ENCODE assay signal across 8 cellular contexts in genomic region chr1:91555821-91556531, GRCh38. TPM values are rescaled to one million over a fixed set of nuclear protein-coding genes. Genes with fewer than 3 reads are reported as not detected.
A peak's percentile ranks its signal among the peaks of the same experiment; 100 is the strongest.
DNase-seq lines count a peak whose midpoint lies in the region; ATAC-seq, FAIRE-seq and TF ChIP-seq lines count a peak whose summit lies in the region.

No MANE protein-coding gene starts in this region.

- FAIRE-seq in GM19239 (lab: Jason Lieb, UNC): no peak

- intact Hi-C loops in Right ventricle myocardium superior (cut with DNase I): no loop called here

- no peak for TF ChIP-seq CTCF in choroid plexus epithelial cell (conservative IDR thresholded peaks at IDR 0.05; ENCODE audit: low read depth, low read length)

- no peak overlapping the region for H3K4me3 ChIP-seq in choroid plexus epithelial cell (ENCODE audit: low read depth, low read length)

- DNase-seq in choroid plexus epithelial cell (ENCODE audit: low read depth) (peak; percentile 68), NCI-H774 (lab: John Stamatoyannopoulos, UW) (no peak), GM19239 (ENCODE audit: insufficient read length, low spot score) (no peak), Right ventricle myocardium superior (no peak), amygdala (lab: John Stamatoyannopoulos, UW) (no peak)
- DNase-seq in stimulated activated CD4-positive, alpha-beta T cell treated with anti-CD3 and anti-CD28 coated beads, Interleukin-2, amount 100 ng/mL, for 4 hours (ENCODE audit: low read depth): peak; percentile 45

- ATAC-seq in GM21619 (IDR thresholded peaks at IDR 0.05; ENCODE audit: unreplicated experiment) (peak; percentile 66), Right ventricle myocardium superior (ENCODE audit: poor library complexity) (no peak)
- ATAC-seq in activated CD4-positive, CD25-positive, alpha-beta regulatory T cell treated with anti-CD3 and anti-CD28 coated beads, Interleukin-2, amount 50 U/mL, for 24 hours: peak; percentile 93 to 94

RNA-seq across cellular contexts. Expression of gene CDC7, which starts 55.3 kb away (rescaled TPM):
- 0.89 TPM for total RNA-seq in Right ventricle myocardium superior

Comparison
In these comparisons a context has a peak if more than half of its experiments do, and no peak if none do; other contexts are left out.
1. DNase-seq: peak in choroid plexus epithelial cell (single experiment) and stimulated activated CD4-positive, alpha-beta T cell treated with anti-CD3 and anti-CD28 coated beads, Interleukin-2, amount 100 ng/mL, for 4 hours (single experiment); none in NCI-H774 (single experiment), GM19239 (single experiment), Right ventricle myocardium superior (single experiment) and amygdala (0 of 56).